Comparison of ENCODE assay signal across 14 cellular contexts in genomic region chr9:113998114-113998513, GRCh38.
"Had no signal": no experiment of that assay in that cellular context is flagged by ENCODE, and none has a peak within 500 bp of the region (broad histone marks: within the 10 kb centered on the region; RNA-seq: fewer than 3 reads in every experiment).

No MANE protein-coding gene starts in this region.

- H3K27me3 ChIP-seq: ascending aorta, breast epithelium, esophagus squamous epithelium, heart right ventricle, right lobe of liver, SJCRH30, upper lobe of right lung had no signal

- H3K9me3 ChIP-seq: ascending aorta, breast epithelium, esophagus squamous epithelium, heart right ventricle, lower lobe of right lung, right lobe of liver, SJCRH30, upper lobe of right lung had no signal

- ATAC-seq: activated T-cell treated with anti-CD3 and anti-CD28 coated beads, Interleukin-2, amount 50 U/mL, for 72 hours; heart right ventricle; lower lobe of right lung; upper lobe of right lung had no signal

- H3K4me1 ChIP-seq: SJCRH30 had no signal

- DNase-seq: activated CD4-positive, alpha-beta T cell treated with anti-CD3 and anti-CD28 coated beads, Interleukin-2, amount 50 U/mL, for 4 hours; activated T-cell treated with anti-CD3 and anti-CD28 coated beads, Interleukin-2, amount 50 U/mL, for 72 hours; cerebellar nuclear complex; effector memory CD4-positive, alpha-beta T cell; esophagus squamous epithelium; immature natural killer cell; lower lobe of right lung; upper lobe of right lung had no signal

- H3K36me3 ChIP-seq: breast epithelium, lower lobe of right lung, right lobe of liver, upper lobe of right lung had no signal

- H3K4me3 ChIP-seq: ascending aorta, breast epithelium, esophagus squamous epithelium, heart right ventricle, lower lobe of right lung, right lobe of liver, SJCRH30, smooth muscle cell, upper lobe of right lung had no signal

- H3K27ac ChIP-seq: breast epithelium, esophagus squamous epithelium, heart right ventricle, lower lobe of right lung, right lobe of liver, SJCRH30, upper lobe of right lung had no signal
